Comparison of ENCODE assay signal across 1 cellular context in genomic region chr4:182063651-182064050, GRCh38.
TF ChIP-seq lines count a peak whose summit lies in the region.

No MANE protein-coding gene starts in this region.

TF ChIP-seq in SK-N-SH, 30 proteins besides CTCF, POLR2A, EP300 and RAD21 (continued from another document):
- TF ChIP-seq CHD2 (IDR thresholded peaks at IDR 0.05; ENCODE audit: low read length, partially characterized antibody) (no peak), USF2 (IDR thresholded peaks at IDR 0.05; ENCODE audit: borderline replicate concordance, low read depth, low read length) (no peak), EZH2phosphoT487 (IDR thresholded peaks at IDR 0.05; ENCODE audit: borderline replicate concordance, low read depth) (no peak), MAX (IDR thresholded peaks at IDR 0.05; ENCODE audit: low read depth) (no peak), SMC3 (IDR thresholded peaks at IDR 0.05; ENCODE audit: low read depth, low read length) (no peak), GATA2 (CRISPR knock-in tag; IDR thresholded peaks at IDR 0.05) (no peak), SIN3A (IDR thresholded peaks at IDR 0.05; ENCODE audit: borderline replicate concordance, low read depth, low read length) (no peak), RXRA (IDR thresholded peaks at IDR 0.05; ENCODE audit: borderline replicate concordance, low read depth) (no peak), ELF1 (IDR thresholded peaks at IDR 0.05) (no peak), TAF1 (IDR thresholded peaks at IDR 0.05; ENCODE audit: borderline replicate concordance, low read depth, low read length) (no peak), TCF12 (IDR thresholded peaks at IDR 0.05) (no peak), RFX5 (IDR thresholded peaks at IDR 0.05; ENCODE audit: low read length) (no peak), NFIC (IDR thresholded peaks at IDR 0.05; ENCODE audit: borderline replicate concordance) (no peak)
